Comparison of ENCODE assay signal across 2 cellular contexts in genomic region chr22:22591348-22592299, GRCh38.
TF ChIP-seq lines count a peak whose summit lies in the region.

No MANE protein-coding gene starts in this region.

TF ChIP-seq in IMR-90, 13 proteins besides CTCF, POLR2A, EP300 and RAD21:
- TF ChIP-seq ELK1 (IDR thresholded peaks at IDR 0.05; ENCODE audit: borderline replicate concordance, low read depth, low read length) (no peak), MAFK (IDR thresholded peaks at IDR 0.05; ENCODE audit: low read depth, low read length) (0 out of 2 replicates have a peak, but pooled peaks have one; percentile 7), RCOR1 (IDR thresholded peaks at IDR 0.05; ENCODE audit: insufficient replicate concordance, low read length) (no peak), USF2 (IDR thresholded peaks at IDR 0.05; ENCODE audit: low read depth, low read length) (no peak), MAZ (IDR thresholded peaks at IDR 0.05; ENCODE audit: borderline replicate concordance, low read depth, low read length) (no peak), FOS (IDR thresholded peaks at IDR 0.05; ENCODE audit: low read depth, low read length) (no peak)

TF ChIP-seq in K562, 482 proteins besides CTCF, POLR2A, EP300 and RAD21:
- TF ChIP-seq CREBBP (IDR thresholded peaks at IDR 0.05; ENCODE audit: low read depth, low read length) (no peak), KDM5B (IDR thresholded peaks at IDR 0.05; ENCODE audit: insufficient replicate concordance, low read depth, low read length) (no peak), HDAC2 (IDR thresholded peaks at IDR 0.05) (no peak), E2F1 (CRISPR knock-in tag; IDR thresholded peaks at IDR 0.05) (peak; percentile 17; the same call in 1 of the 2 replicates), HMGXB4 (CRISPR knock-in tag; IDR thresholded peaks at IDR 0.05) (0 out of 2 replicates have a peak, but pooled peaks have one; percentile 14), CBX1 (IDR thresholded peaks at IDR 0.05; ENCODE audit: low read depth) (no peak)
